Comparison of ENCODE assay signal across 25 cellular contexts in the genomic region with DNA sequence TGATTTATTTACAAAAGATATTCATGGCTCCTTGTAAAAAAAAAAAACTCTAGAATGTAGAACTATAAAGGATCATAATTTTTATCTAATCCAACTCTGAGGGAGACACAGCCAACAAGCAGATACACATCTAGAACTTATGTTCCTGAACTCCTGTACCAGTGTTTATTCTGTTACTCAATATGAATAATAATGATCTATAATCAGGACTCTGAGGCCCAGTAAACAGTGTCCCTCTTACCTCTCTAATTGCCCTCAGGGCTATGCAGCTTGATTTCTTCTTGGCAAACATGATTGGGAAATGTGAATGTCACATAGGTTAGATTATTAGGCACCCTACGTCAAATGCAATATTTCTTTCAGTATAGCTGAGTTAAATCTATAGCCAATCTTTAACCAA.
"Had no signal": no experiment of that assay in that cellular context is flagged by ENCODE, and none has a peak within 500 bp of the region (broad histone marks: within the 10 kb centered on the region; RNA-seq: fewer than 3 reads in every experiment).

No MANE protein-coding gene starts in this region.

- FAIRE-seq: TTC549 had no signal

- H3K27ac Mint-ChIP-seq: activated CD4-positive, alpha-beta T cell treated with anti-CD3 and anti-CD28 coated beads for 36 hours; activated CD4-positive, alpha-beta T cell treated with anti-CD3 and anti-CD28 coated beads, Interleukin-2, amount 10 ng/mL, durations not matched to agents 7 days and 5 days; activated CD8-positive, alpha-beta T cell treated with anti-CD3 and anti-CD28 coated beads, Interleukin-2, amount 10 ng/mL, durations not matched to agents 7 days and 5 days; activated naive CD4-positive, alpha-beta T cell treated with anti-CD3 and anti-CD28 coated beads, Interleukin-2, amount 50 U/mL, for 24 hours; activated naive CD8-positive, alpha-beta T cell treated with anti-CD3 and anti-CD28 coated beads, Interleukin-2, amount 10 ng/mL, durations not matched to agents 7 days and 5 days; activated T-cell treated with anti-CD3 and anti-CD28 coated beads, Interleukin-2, amount 50 U/mL, for 24 hours; activated T-helper 2 cell treated with anti-CD3 and anti-CD28 coated beads, Interferon-gamma antibody, Interleukin-2, Interleukin-4, amounts not matched to agents 10 μg/mL and 5 μg/mL and 100 μg/mL, durations not matched to agents 14 hours and 24 hours and 36 hours; IgD-negative memory B cell; T-helper 2 cell treated with Interferon-gamma antibody and Interleukin-4, amounts not matched to agents 5 μg/mL and 100 μg/mL, for 36 hours; WTC11 had no signal

- H3K4me3 Mint-ChIP-seq: activated CD4-positive, alpha-beta T cell treated with anti-CD3 and anti-CD28 coated beads for 36 hours; activated CD4-positive, alpha-beta T cell treated with anti-CD3 and anti-CD28 coated beads, Interleukin-2, amount 10 ng/mL, durations not matched to agents 7 days and 5 days; activated CD8-positive, alpha-beta T cell treated with anti-CD3 and anti-CD28 coated beads, Interleukin-2, amount 10 ng/mL, durations not matched to agents 7 days and 5 days; activated naive CD4-positive, alpha-beta T cell treated with anti-CD3 and anti-CD28 coated beads, Interleukin-2, amount 50 U/mL, for 24 hours; activated naive CD8-positive, alpha-beta T cell treated with anti-CD3 and anti-CD28 coated beads, Interleukin-2, amount 10 ng/mL, durations not matched to agents 7 days and 5 days; activated T-cell treated with anti-CD3 and anti-CD28 coated beads, Interleukin-2, amount 50 U/mL, for 24 hours; IgD-negative memory B cell; T-helper 2 cell treated with Interferon-gamma antibody and Interleukin-4, amounts not matched to agents 5 μg/mL and 100 μg/mL, for 36 hours; WTC11 had no signal

- H3K9me3 Mint-ChIP-seq: activated naive CD4-positive, alpha-beta T cell treated with anti-CD3 and anti-CD28 coated beads, Interleukin-2, amount 50 U/mL, for 24 hours; WTC11 had no signal

- H3K4me1 Mint-ChIP-seq: activated naive CD4-positive, alpha-beta T cell treated with anti-CD3 and anti-CD28 coated beads, Interleukin-2, amount 50 U/mL, for 24 hours; IgD-negative memory B cell had no signal

- H3K36me3 Mint-ChIP-seq: activated naive CD4-positive, alpha-beta T cell treated with anti-CD3 and anti-CD28 coated beads, Interleukin-2, amount 50 U/mL, for 24 hours; IgD-negative memory B cell; WTC11 had no signal

- DNase-seq: activated CD4-positive, alpha-beta T cell treated with anti-CD3 and anti-CD28 coated beads for 36 hours; activated CD4-positive, alpha-beta T cell treated with anti-CD3 and anti-CD28 coated beads, Interleukin-2, amount 10 ng/mL, durations not matched to agents 7 days and 5 days; activated CD4-positive, alpha-beta T cell treated with anti-CD3 and anti-CD28 coated beads, Interleukin-2, amount 50 U/mL, for 48 hours; activated CD8-positive, alpha-beta T cell treated with anti-CD3 and anti-CD28 coated beads, Interleukin-2, amount 10 ng/mL, durations not matched to agents 7 days and 5 days; activated gamma-delta T cell; activated naive CD4-positive, alpha-beta T cell treated with Interleukin-2 at 50 U/mL for 16 hours; activated naive CD8-positive, alpha-beta T cell treated with anti-CD3 and anti-CD28 coated beads, Interleukin-2, amount 10 ng/mL, durations not matched to agents 7 days and 5 days; activated T-cell treated with anti-CD3 and anti-CD28 coated beads, Interleukin-2, amount 50 U/mL, for 24 hours; amygdala; Karpas-422; KBM-7; NCI-H1105 treated with DMSO at 0.1 percent for 48 hours; NCI-H1436; NCI-H1694; NCI-H1930; NCI-H2081 treated with DMSO at 0.1 percent for 48 hours; NCI-H345; Right ventricle myocardium superior; SW 1271 had no signal
